Comparison of ENCODE assay signal across 8 cellular contexts in the genomic region with DNA sequence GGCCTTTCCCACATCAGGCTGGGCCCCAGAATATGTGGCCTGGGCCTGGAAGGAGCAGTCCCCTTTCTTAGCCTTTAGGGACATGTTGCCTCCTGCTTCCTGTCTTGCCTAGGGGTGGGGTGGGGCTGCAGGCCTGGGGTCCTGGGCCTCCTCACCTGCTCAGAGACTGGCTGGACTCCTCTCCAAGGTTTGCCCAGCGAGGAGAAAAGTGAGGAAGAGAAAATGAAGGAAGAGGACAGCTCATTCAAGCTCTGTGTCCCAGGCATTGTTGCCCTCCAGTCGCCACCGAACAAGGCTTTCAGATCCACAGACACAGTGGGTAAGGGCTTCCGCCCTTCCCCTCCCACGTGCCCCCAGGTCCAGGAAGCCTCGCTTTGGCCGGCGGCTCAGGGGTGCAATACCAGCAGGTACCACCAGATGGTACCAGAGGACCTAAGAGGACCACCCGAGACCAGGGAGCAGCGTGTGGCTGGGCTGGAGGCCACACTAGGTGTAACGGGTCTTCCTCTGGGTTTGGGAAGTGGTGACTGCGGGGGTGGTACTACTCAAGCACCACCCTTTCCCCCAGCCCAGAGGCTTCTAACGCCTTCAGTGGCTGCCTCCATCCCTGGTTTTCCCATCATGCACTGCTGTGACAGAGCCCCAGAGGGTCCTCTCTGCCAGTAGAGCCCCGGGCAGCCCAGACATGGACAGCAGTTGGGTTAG. TPM values are rescaled to one million over a fixed set of nuclear protein-coding genes. Genes with fewer than 3 reads are reported as not detected.
A peak's percentile ranks its signal among the peaks of the same experiment; 100 is the strongest.
DNase-seq lines count a peak whose midpoint lies in the region; ATAC-seq, FAIRE-seq and TF ChIP-seq lines count a peak whose summit lies in the region.

No MANE protein-coding gene starts in this region.

- POLR2A ChIA-PET in Caco-2 (lab: Charles Lee): no interaction called here

- peak overlapping the region; percentile 66 for H3K4me2 ChIP-seq in MM.1S (ENCODE audit: low read depth, low read length)

- BruUV-seq in Caco-2 (replicated peaks; lab: Mats Ljungman, UMichigan): no TSS peak

- no peak overlapping the region for H3K27ac Mint-ChIP-seq in Caco-2 (ENCODE audit: unreplicated experiment)
- peak overlapping the region; percentile 91 for H3K27ac Mint-ChIP-seq in activated naive CD4-positive, alpha-beta T cell treated with anti-CD3 and anti-CD28 coated beads, Interleukin-2, amount 10 ng/mL, durations not matched to agents 7 days and 5 days

- H3K79me2 ChIP-seq in MM.1S (ENCODE audit: low read length): no peaks in the 10 kb centered on the region

- no peaks in the 10 kb centered on the region for H3K36me3 Mint-ChIP-seq in Caco-2 (ENCODE audit: insufficient read depth, unreplicated experiment)
- no peaks in the 10 kb centered on the region for H3K36me3 Mint-ChIP-seq in activated naive CD4-positive, alpha-beta T cell treated with anti-CD3 and anti-CD28 coated beads, Interleukin-2, amount 10 ng/mL, durations not matched to agents 7 days and 5 days

- TF ChIP-seq CTCF in Caco-2 (IDR thresholded peaks at IDR 0.05; ENCODE audit: insufficient read depth in 1 of 2, low read depth in 1 of 2, low read length in 1 of 2, severe bottlenecking in 1 of 2, unreplicated experiment in 1 of 2) (peak; percentile 96 to 98), MM.1S (IDR thresholded peaks at IDR 0.05; ENCODE audit: low read length) (peak; percentile 98)

- peak; percentile 45 for ATAC-seq in GM21515 (IDR thresholded peaks at IDR 0.05; ENCODE audit: unreplicated experiment)
- peak; percentile 77 for ATAC-seq in SK-N-SH treated with all-trans-retinoic acid at 6 μM for 48 hours

- peak overlapping the region; percentile 42 for H3K4me3 Mint-ChIP-seq in Caco-2 (ENCODE audit: unreplicated experiment)
- H3K4me3 Mint-ChIP-seq in activated naive CD4-positive, alpha-beta T cell treated with anti-CD3 and anti-CD28 coated beads, Interleukin-2, amount 10 ng/mL, durations not matched to agents 7 days and 5 days: peak overlapping the region; percentile 76

- intact Hi-C loops in Caco-2 (cut with micrococcal nuclease; ENCODE audit: unreplicated experiment) (loop anchor here (1.0 to 2.0 kb wide), 2 partner anchors 117 to 177 kb away; no protein-coding TSS in a partner anchor), posterior cingulate gyrus (cut with DNase I) (loop anchor here (2.0 to 10.0 kb wide), 3 partner anchors 115 to 569 kb away; no protein-coding TSS in a partner anchor)

- H3K9ac ChIP-seq in MM.1S (ENCODE audit: low read length): peak overlapping the region; percentile 19; the same call in 1 of the 2 replicates

- DNase-seq in Caco-2 (peak; percentile 80 to 89), MM.1S (peak; percentile 75), glomerular visceral epithelial cell (ENCODE audit: extremely low spot score) (peak; percentile 82), posterior cingulate gyrus (peak; percentile 57 to 96 (median 83)), urothelium cell line (ENCODE audit: low spot score) (peak; percentile 83)
- peak; percentile 93 for DNase-seq in activated naive CD4-positive, alpha-beta T cell treated with anti-CD3 and anti-CD28 coated beads, Interleukin-2, amount 10 ng/mL, durations not matched to agents 7 days and 5 days

- H3K4me1 ChIP-seq in Caco-2: peaks cover 17% of the 10 kb centered on the region
- peaks cover 17% of the 10 kb centered on the region for H3K4me1 ChIP-seq in MM.1S (ENCODE audit: low read length)

- H3K27me3 Mint-ChIP-seq in Caco-2 (ENCODE audit: insufficient read depth, unreplicated experiment): no peaks in the 10 kb centered on the region
- H3K27me3 Mint-ChIP-seq in activated naive CD4-positive, alpha-beta T cell treated with anti-CD3 and anti-CD28 coated beads, Interleukin-2, amount 10 ng/mL, durations not matched to agents 7 days and 5 days: no peaks in the 10 kb centered on the region

- H3K36me3 ChIP-seq in Caco-2 (ENCODE audit: control insufficient read depth, insufficient read depth, low read length) (no peaks in the 10 kb centered on the region), MM.1S (replicated peaks; ENCODE audit: insufficient read depth, low read length) (no peaks in the 10 kb centered on the region)

- H3K9me3 ChIP-seq in Caco-2 (no peaks in the 10 kb centered on the region), MM.1S (replicated peaks; ENCODE audit: insufficient read depth, low read length) (no peaks in the 10 kb centered on the region)

- no peaks in the 10 kb centered on the region for H4K20me1 ChIP-seq in MM.1S (ENCODE audit: insufficient read depth, low read length)

- H3K9me2 ChIP-seq in MM.1S (replicated peaks; ENCODE audit: insufficient read depth, low read length): no peaks in the 10 kb centered on the region

- peak overlapping the region; percentile 88 for H2AFZ ChIP-seq in MM.1S (ENCODE audit: low read length)

- peaks cover 3% of the 10 kb centered on the region for H3K4me1 Mint-ChIP-seq in Caco-2 (ENCODE audit: low read depth, unreplicated experiment)
- peaks cover 33% of the 10 kb centered on the region for H3K4me1 Mint-ChIP-seq in activated naive CD4-positive, alpha-beta T cell treated with anti-CD3 and anti-CD28 coated beads, Interleukin-2, amount 10 ng/mL, durations not matched to agents 7 days and 5 days

- CTCF ChIA-PET in Caco-2 (lab: Charles Lee): interaction anchor here (1.1 to 1.9 kb wide), 4 partner anchors 81 to 186 kb away, joined by 3 to 8 read pairs (median 4); no protein-coding TSS in a partner anchor
- CTCF ChIA-PET in activated naive CD4-positive, alpha-beta T cell treated with anti-CD3 and anti-CD28 coated beads, Interleukin-2, amount 10 ng/mL, durations not matched to agents 7 days and 5 days (lab: Charles Lee): interaction anchor here (0.6 to 5.2 kb wide), 22 partner anchors 9 to 188 kb away, joined by 3 to 44 read pairs (median 3); partner anchors contain the start of genes CUTA and ITPR3

- H3K27me3 ChIP-seq in Caco-2 (replicated peaks; ENCODE audit: control insufficient read depth, insufficient read depth, low read length) (no peaks in the 10 kb centered on the region), MM.1S (replicated peaks; ENCODE audit: insufficient read depth, low read length) (no peaks in the 10 kb centered on the region)

- no peaks in the 10 kb centered on the region for H3K9me3 Mint-ChIP-seq in Caco-2 (ENCODE audit: unreplicated experiment)
- no peaks in the 10 kb centered on the region for H3K9me3 Mint-ChIP-seq in activated naive CD4-positive, alpha-beta T cell treated with anti-CD3 and anti-CD28 coated beads, Interleukin-2, amount 10 ng/mL, durations not matched to agents 7 days and 5 days

- no peak overlapping the region for H3K4me3 ChIP-seq in Caco-2 (ENCODE audit: low read depth, low read length)
- peak overlapping the region; percentile 46 for H3K4me3 ChIP-seq in MM.1S (ENCODE audit: low read length)

- H3F3A ChIP-seq in MM.1S (ENCODE audit: insufficient read depth, low read length): no peaks in the 10 kb centered on the region

- FAIRE-seq in urothelium cell line (lab: Jason Lieb, UNC): no peak

- H3K27ac ChIP-seq in MM.1S (ENCODE audit: low read length): no peak overlapping the region

TF ChIP-seq in SK-N-SH treated with all-trans-retinoic acid at 6 μM for 48 hours, 23 proteins besides CTCF, POLR2A, EP300 and RAD21:
- TF ChIP-seq ISL1 (CRISPR knock-in tag; IDR thresholded peaks at IDR 0.05) (no peak), POU6F1 (CRISPR knock-in tag; IDR thresholded peaks at IDR 0.05; ENCODE audit: borderline replicate concordance, low read depth) (no peak), ZNF565 (CRISPR knock-in tag; conservative IDR thresholded peaks at IDR 0.05; ENCODE audit: low read depth) (no peak), ZFP30 (CRISPR knock-in tag; IDR thresholded peaks at IDR 0.05) (no peak), ARNTL (CRISPR knock-in tag; IDR thresholded peaks at IDR 0.05; ENCODE audit: borderline replicate concordance, low read depth) (no peak), SNAI2 (CRISPR knock-in tag; IDR thresholded peaks at IDR 0.05) (no peak), ESRRG (CRISPR knock-in tag; IDR thresholded peaks at IDR 0.05) (no peak), TOX (CRISPR knock-in tag; IDR thresholded peaks at IDR 0.05; ENCODE audit: borderline replicate concordance) (no peak), ZNF8 (CRISPR knock-in tag; IDR thresholded peaks at IDR 0.05) (no peak), RARB (CRISPR knock-in tag; IDR thresholded peaks at IDR 0.05) (no peak)
- TF ChIP-seq, protein P1, sequence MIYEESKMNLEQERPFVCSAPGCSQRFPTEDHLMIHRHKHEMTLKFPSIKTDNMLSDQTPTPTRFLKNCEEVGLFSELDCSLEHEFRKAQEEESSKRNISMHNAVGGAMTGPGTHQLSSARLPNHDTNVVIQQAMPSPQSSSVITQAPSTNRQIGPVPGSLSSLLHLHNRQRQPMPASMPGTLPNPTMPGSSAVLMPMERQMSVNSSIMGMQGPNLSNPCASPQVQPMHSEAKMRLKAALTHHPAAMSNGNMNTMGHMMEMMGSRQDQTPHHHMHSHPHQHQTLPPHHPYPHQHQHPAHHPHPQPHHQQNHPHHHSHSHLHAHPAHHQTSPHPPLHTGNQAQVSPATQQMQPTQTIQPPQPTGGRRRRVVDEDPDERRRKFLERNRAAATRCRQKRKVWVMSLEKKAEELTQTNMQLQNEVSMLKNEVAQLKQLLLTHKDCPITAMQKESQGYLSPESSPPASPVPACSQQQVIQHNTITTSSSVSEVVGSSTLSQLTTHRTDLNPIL (CRISPR knock-in tag; IDR thresholded peaks at IDR 0.05; ENCODE audit: low read depth): no peak

RNA-seq across cellular contexts. Expression of gene BAK1, which starts 5.5 kb away (rescaled TPM):
- 28.5 and 29.4 TPM in 2 replicates for total RNA-seq in Caco-2 (2022)

RNA-seq across cellular contexts. Expression of gene ITPR3, which starts 35.6 kb away (rescaled TPM):
- 42.1 and 50.5 TPM in 2 replicates for total RNA-seq in Caco-2 (2022)
